Comparison of ENCODE assay signal across 11 cellular contexts in genomic region chr22:35353318-35353717, GRCh38. TPM values are rescaled to one million over a fixed set of nuclear protein-coding genes. Genes with fewer than 3 reads are reported as not detected.
DNase-seq lines count a peak whose midpoint lies in the region; TF ChIP-seq lines count a peak whose summit lies in the region.
"Had no signal": no experiment of that assay in that cellular context is flagged by ENCODE, and none has a peak within 500 bp of the region (broad histone marks: within the 10 kb centered on the region; RNA-seq: fewer than 3 reads in every experiment).

No MANE protein-coding gene starts in this region.

- H3K27me3 ChIP-seq in Peyer's patch (no peaks in the 10 kb centered on the region), right atrium auricular region (no peaks in the 10 kb centered on the region), spleen (replicated peaks in 1 of 7) (no peaks in the 10 kb centered on the region)

- WGBS in spleen, 5 donors = 57 to 63% (median 59%) methylated on average over 11 to 12 of the region's 12 CpGs

- no peak for TF ChIP-seq CTCF in GM12865 (IDR thresholded peaks at IDR 0.05; ENCODE audit: insufficient read depth, low read depth, low read length, missing control alignments)
- TF ChIP-seq CTCF in Peyer's patch (IDR thresholded peaks at IDR 0.05) = no peak
- TF ChIP-seq CTCF in right atrium auricular region (IDR thresholded peaks at IDR 0.05) = no peak
- no peak for TF ChIP-seq CTCF in spleen (IDR thresholded peaks at IDR 0.05 in 8 of 11, conservative IDR thresholded peaks at IDR 0.05 in 3 of 11)

- H3K4me1 ChIP-seq in Peyer's patch = peaks cover 0 to 44% (median 8%) of the 10 kb centered on the region in 4 donors
- peaks cover 0 to 33% of the 10 kb centered on the region in 2 donors for H3K4me1 ChIP-seq in right atrium auricular region
- H3K4me1 ChIP-seq in spleen = peaks cover 14 to 77% (median 52%) of the 10 kb centered on the region in 6 donors

- peak overlapping the region in 3 of 4 donors; percentile 56 to 88 (median 59) for H3K27ac ChIP-seq in Peyer's patch
- H3K27ac ChIP-seq in right atrium auricular region = peak overlapping the region; percentile 21 to 90
- H3K27ac ChIP-seq in spleen = peak overlapping the region in 7 of 8 donors; percentile 67 to 95 (median 87)

- TF ChIP-seq POLR2A in Peyer's patch (IDR thresholded peaks at IDR 0.05) (no peak), spleen (IDR thresholded peaks at IDR 0.05) (no peak)

- H3K36me3 ChIP-seq in Peyer's patch = peaks cover 0 to under 1% (median 0%) of the 10 kb centered on the region in 3 donors
- peaks cover under 1% of the 10 kb centered on the region for H3K36me3 ChIP-seq in right atrium auricular region
- peaks cover 0 to 6% (median 0%) of the 10 kb centered on the region in 6 donors for H3K36me3 ChIP-seq in spleen

- H3K4me3 ChIP-seq in GM12865 (ENCODE audit: low read depth, low read length) (no peak overlapping the region), Peyer's patch (peak overlapping the region in 1 of 4 donors; percentile 7), right atrium auricular region (no peak overlapping the region), spleen (peak overlapping the region in 1 of 8 donors; percentile 70)

- intact Hi-C loops in spleen (cut with DNase I; ENCODE audit: low total_unique reads) = loop anchor here (5.0 to 10.0 kb wide), 2 partner anchors 51 to 229 kb away; partner anchors contain the start of gene MCM5

- no peaks in the 10 kb centered on the region for H3K9me3 ChIP-seq in Peyer's patch
- no peaks in the 10 kb centered on the region for H3K9me3 ChIP-seq in right atrium auricular region
- no peaks in the 10 kb centered on the region for H3K9me3 ChIP-seq in spleen

- DNase-seq in GM12865 (ENCODE audit: low read depth) (peak; percentile 44), Peyer's patch (peak in 2 of 3 donors; percentile 65 to 70), right atrium auricular region (ENCODE audit: low spot score) (no peak), spleen (no peak), COLO668 (lab: John Stamatoyannopoulos, UW; ENCODE audit: unreplicated experiment) (no peak), GM19238 (ENCODE audit: insufficient read length, low spot score) (no peak)
- DNase-seq in activated CD4-positive, alpha-beta T cell treated with anti-CD3 and anti-CD28 coated beads for 48 hours = no peak
- no peak for DNase-seq in stimulated activated CD4-positive, alpha-beta T cell treated with anti-CD3 and anti-CD28 coated beads, Interleukin-2, amount 100 ng/mL, for 48 hours
- DNase-seq: NCI-H2029, NCI-H748 treated with DMSO at 0.1 percent for 48 hours, T-helper 9 cell had no signal

RNA-seq across cellular contexts. Expression of gene HMOX1, which starts 27.6 kb away (rescaled TPM):
- total RNA-seq in Peyer's patch (10 to 100 TPM; 27.2 to 64.5 (median 46.7) TPM), right atrium auricular region (10 to 100 TPM in 1 of 2 donors, 1 to 10 TPM in 1; 1.9 to 11.1 TPM), spleen (100 to 1,000 TPM; 351 to 930 (median 819) TPM)
- 100 to 1,000 TPM; 178 to 629 (median 302) TPM for polyA plus RNA-seq in spleen

RNA-seq across cellular contexts. Expression of gene MCM5, which starts 46.6 kb away (rescaled TPM):
- total RNA-seq in Peyer's patch (100 to 1,000 TPM in 1 of 4 donors, 10 to 100 TPM in 3; 16.5 to 102 (median 21.5) TPM), right atrium auricular region (1 to 10 TPM; 5.3 to 6.8 TPM), spleen (10 to 100 TPM; 51.8 to 96.3 (median 64.8) TPM)
- 10 to 100 TPM; 45.2 to 57.3 (median 49.0) TPM for polyA plus RNA-seq in spleen

RNA-seq across cellular contexts. Expression of gene TOM1, which starts 53.6 kb away (rescaled TPM):
- 100 to 1,000 TPM in 3 of 4 donors, 10 to 100 TPM in 1; 96.6 to 175 (median 129) TPM for total RNA-seq in Peyer's patch
- total RNA-seq in right atrium auricular region = 100 to 1,000 TPM; 108 TPM
- total RNA-seq in spleen = 10 to 100 TPM; 48.2 to 92.1 (median 56.1) TPM
- polyA plus RNA-seq in spleen = 10 to 100 TPM; 19.9 to 44.4 (median 34.2) TPM

Comparison
In these comparisons a context has a peak if more than half of its experiments do, and no peak if none do; other contexts are left out.
1. DNase-seq: peak in GM12865 (single experiment) and Peyer's patch (2 of 3); none in right atrium auricular region (single experiment), spleen (single experiment), COLO668 (single experiment), activated CD4-positive, alpha-beta T cell treated with anti-CD3 and anti-CD28 coated beads for 48 hours (single experiment), stimulated activated CD4-positive, alpha-beta T cell treated with anti-CD3 and anti-CD28 coated beads, Interleukin-2, amount 100 ng/mL, for 48 hours (0 of 2) and GM19238 (single experiment).
2. RNA of gene HMOX1, which starts 27.6 kb away (total RNA-seq): 351 to 930 TPM in spleen; 27.2 to 64.5 TPM in Peyer's patch and 1.9 to 11.1 TPM in right atrium auricular region; every median in the first group is over 4 times any median in the second.
3. Peak in every context shown above with its lines, with median percentiles within 50 percentile points of each other: H3K27ac ChIP-seq.